In the genomic region with DNA sequence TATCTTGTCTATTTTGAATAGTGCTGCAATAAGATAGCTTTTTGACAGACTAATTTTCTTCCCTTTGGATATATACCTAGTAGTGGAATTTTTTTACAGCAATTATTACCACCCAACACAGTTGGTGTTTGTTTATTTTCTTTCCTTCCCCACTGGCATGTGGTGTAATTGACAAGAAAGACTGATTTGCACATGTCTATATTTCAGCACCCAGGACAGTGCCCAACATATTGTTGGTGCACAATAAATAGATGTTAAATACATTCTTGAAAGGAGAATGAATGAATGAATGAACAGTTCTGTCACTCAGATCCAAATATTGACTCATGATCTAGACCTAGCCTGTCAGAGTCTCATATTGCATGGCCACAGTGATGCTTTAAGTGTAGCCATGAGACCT, we compare ENCODE assay signal across 21 cellular contexts.
DNase-seq lines count a peak whose midpoint lies in the region; ATAC-seq, FAIRE-seq and TF ChIP-seq lines count a peak whose summit lies in the region.
"Had no signal": no experiment of that assay in that cellular context is flagged by ENCODE, and none has a peak within 500 bp of the region (broad histone marks: within the 10 kb centered on the region; RNA-seq: fewer than 3 reads in every experiment).

No MANE protein-coding gene starts in this region.

- H3K9me3 ChIP-seq in A549 (no peaks in the 10 kb centered on the region), HEK293 (ENCODE audit: control insufficient read depth, insufficient read depth, low read depth, low read length) (no peaks in the 10 kb centered on the region), adipocyte (ENCODE audit: control insufficient read depth, low read length) (peaks cover 4% of the 10 kb centered on the region)
- no peaks in the 10 kb centered on the region for H3K9me3 ChIP-seq in effector memory CD4-positive, alpha-beta T cell (ENCODE audit: control insufficient read depth, low read length)

- POLR2A ChIA-PET in A549 (lab: Yijun Ruan, JAX) (no interaction called here), HEK293 (lab: Yijun Ruan, JAX) (no interaction called here)

- H3K27me3 Mint-ChIP-seq in natural killer cell treated with Interleukin-12 subunit alpha and Interleukin-12 subunit beta and Interleukin-15 and Interleukin-18, amount 100 ng/mL, for 72 hours = no peaks in the 10 kb centered on the region
- H3K27me3 Mint-ChIP-seq: stimulated activated naive CD8-positive, alpha-beta T cell treated with anti-CD3 and anti-CD28 coated beads, Interleukin-15, amount 100 ng/mL, for 72 hours had no signal

- no peak for TF ChIP-seq POLR2A in A549 (IDR thresholded peaks at IDR 0.05; ENCODE audit: low read length)

- no peak for TF ChIP-seq CTCF in A549 (IDR thresholded peaks at IDR 0.05)
- TF ChIP-seq CTCF in HEK293 (tag by site-specific recombination; IDR thresholded peaks at IDR 0.05) = no peak
- no peak for TF ChIP-seq CTCF in foreskin keratinocyte (conservative IDR thresholded peaks at IDR 0.05)

- H3K9ac ChIP-seq in adipocyte (ENCODE audit: low read length) = no peak overlapping the region

- peaks cover 18% of the 10 kb centered on the region for H3K9me3 Mint-ChIP-seq in natural killer cell treated with Interleukin-12 subunit alpha and Interleukin-12 subunit beta and Interleukin-15 and Interleukin-18, amount 100 ng/mL, for 72 hours
- H3K9me3 Mint-ChIP-seq: activated T-helper 1 cell treated with anti-CD3 and anti-CD28 coated beads, Interleukin-12 subunit alpha, Interleukin-12 subunit beta, Interleukin-2, Interleukin-4 antibody, amounts not matched to agents 30 ng/mL and 10 ng/mL and 1 ng/mL, durations not matched to agents 14 hours and 24 hours and 36 hours; stimulated activated naive CD8-positive, alpha-beta T cell treated with anti-CD3 and anti-CD28 coated beads, Interleukin-15, amount 100 ng/mL, for 72 hours; T-helper 2 cell treated with Interferon-gamma antibody and Interleukin-4, amounts not matched to agents 5 μg/mL and 100 μg/mL, for 36 hours had no signal

- H3K4me1 Mint-ChIP-seq in natural killer cell treated with Interleukin-12 subunit alpha and Interleukin-12 subunit beta and Interleukin-15 and Interleukin-18, amount 100 ng/mL, for 72 hours (ENCODE audit: low read depth in 2 of 2) = no peaks in the 10 kb centered on the region
- H3K4me1 Mint-ChIP-seq: stimulated activated naive CD8-positive, alpha-beta T cell treated with anti-CD3 and anti-CD28 coated beads, Interleukin-15, amount 100 ng/mL, for 72 hours had no signal

- H3K4me2 ChIP-seq in A549 = no peak overlapping the region

- no peak for TF ChIP-seq RAD21 in A549 (conservative IDR thresholded peaks at IDR 0.05 in 1 of 2, IDR thresholded peaks at IDR 0.05 in 1 of 2)

- FAIRE-seq in A549 (lab: Jason Lieb, UNC) = no peak
- FAIRE-seq: frontal cortex, H54 had no signal

- no peaks in the 10 kb centered on the region for H3K36me3 Mint-ChIP-seq in natural killer cell treated with Interleukin-12 subunit alpha and Interleukin-12 subunit beta and Interleukin-15 and Interleukin-18, amount 100 ng/mL, for 72 hours

- H3K27ac ChIP-seq in A549 (no peak overlapping the region), HEK293 (ENCODE audit: extremely low read depth, low read depth, low read length) (no peak overlapping the region), foreskin keratinocyte (no peak overlapping the region)
- H3K27ac ChIP-seq in effector memory CD4-positive, alpha-beta T cell (ENCODE audit: insufficient read depth, low read length, poor library complexity, severe bottlenecking) = no peak overlapping the region
- H3K27ac ChIP-seq: dorsolateral prefrontal cortex, skin epidermis had no signal

- H3K27ac Mint-ChIP-seq in natural killer cell treated with Interleukin-12 subunit alpha and Interleukin-12 subunit beta and Interleukin-15 and Interleukin-18, amount 100 ng/mL, for 72 hours = no peak overlapping the region
- H3K27ac Mint-ChIP-seq: activated T-helper 1 cell treated with anti-CD3 and anti-CD28 coated beads, Interleukin-12 subunit alpha, Interleukin-12 subunit beta, Interleukin-2, Interleukin-4 antibody, amounts not matched to agents 30 ng/mL and 10 ng/mL and 1 ng/mL, durations not matched to agents 14 hours and 24 hours and 36 hours; stimulated activated naive CD8-positive, alpha-beta T cell treated with anti-CD3 and anti-CD28 coated beads, Interleukin-15, amount 100 ng/mL, for 72 hours; T-helper 2 cell treated with Interferon-gamma antibody and Interleukin-4, amounts not matched to agents 5 μg/mL and 100 μg/mL, for 36 hours had no signal

- ATAC-seq in A549 = no peak
- ATAC-seq in foreskin keratinocyte = peak; percentile 29
- no peak for ATAC-seq in HG03139 (IDR thresholded peaks at IDR 0.05; ENCODE audit: unreplicated experiment)
- ATAC-seq in natural killer cell treated with Interleukin-12 subunit alpha and Interleukin-12 subunit beta and Interleukin-15 and Interleukin-18, amount 100 ng/mL, for 72 hours = no peak
- ATAC-seq: stimulated activated naive CD8-positive, alpha-beta T cell treated with anti-CD3 and anti-CD28 coated beads, Interleukin-15, amount 100 ng/mL, for 72 hours had no signal

- no peak for TF ChIP-seq EP300 in A549 (IDR thresholded peaks at IDR 0.05)

- DNase-seq in A549 (ENCODE audit: low read depth in 1 of 2, low spot score in 1 of 2) = no peak
- peak; percentile 35 for DNase-seq in adipocyte (ENCODE audit: low read depth)
- no peak for DNase-seq in foreskin keratinocyte
- DNase-seq in NCI-H187 treated with DMSO at 0.1 percent for 48 hours (lab: John Stamatoyannopoulos, UW) = no peak
- no peak for DNase-seq in effector memory CD4-positive, alpha-beta T cell
- DNase-seq in natural killer cell treated with Interleukin-12 subunit alpha and Interleukin-12 subunit beta and Interleukin-15 and Interleukin-18, amount 100 ng/mL, for 72 hours (ENCODE audit: low spot score) = no peak
- DNase-seq: AML-193; amniotic stem cell; dorsolateral prefrontal cortex; KG1; NCI-H2029; NCI-H748 treated with DMSO at 0.1 percent for 48 hours; nucleus accumbens; stimulated activated naive CD8-positive, alpha-beta T cell treated with anti-CD3 and anti-CD28 coated beads, Interleukin-15, amount 100 ng/mL, for 72 hours had no signal

- H3K4me3 ChIP-seq in A549 (no peak overlapping the region), HEK293 (ENCODE audit: low read depth, low read length) (no peak overlapping the region), adipocyte (ENCODE audit: low read length) (no peak overlapping the region)
- H3K4me3 ChIP-seq in effector memory CD4-positive, alpha-beta T cell (ENCODE audit: insufficient read depth, low read depth, low read length, poor library complexity, severe bottlenecking) = no peak overlapping the region
- H3K4me3 ChIP-seq: dorsolateral prefrontal cortex, skin epidermis had no signal

- H3K36me3 ChIP-seq in HEK293 (ENCODE audit: control insufficient read depth in 2 of 2, insufficient read depth in 1 of 2, low read length in 2 of 2) (no peaks in the 10 kb centered on the region), adipocyte (ENCODE audit: control insufficient read depth, insufficient read depth, low read length, severe bottlenecking) (no peaks in the 10 kb centered on the region)
- H3K36me3 ChIP-seq in effector memory CD4-positive, alpha-beta T cell (ENCODE audit: control insufficient read depth, insufficient read depth, low read length) = no peaks in the 10 kb centered on the region

- H3K4me1 ChIP-seq in A549 (no peaks in the 10 kb centered on the region), HEK293 (ENCODE audit: control insufficient read depth, insufficient read depth, low read length) (no peaks in the 10 kb centered on the region), adipocyte (ENCODE audit: control insufficient read depth, insufficient read depth, low read length) (no peaks in the 10 kb centered on the region), foreskin keratinocyte (no peaks in the 10 kb centered on the region)
- no peaks in the 10 kb centered on the region for H3K4me1 ChIP-seq in effector memory CD4-positive, alpha-beta T cell (ENCODE audit: control insufficient read depth, insufficient read depth, low read length, poor library complexity, severe bottlenecking)

- H3K27me3 ChIP-seq in adipocyte (replicated peaks; ENCODE audit: control insufficient read depth, insufficient read depth, low read length) (no peaks in the 10 kb centered on the region), foreskin keratinocyte (no peaks in the 10 kb centered on the region)
- no peaks in the 10 kb centered on the region for H3K27me3 ChIP-seq in effector memory CD4-positive, alpha-beta T cell (replicated peaks; ENCODE audit: control insufficient read depth, insufficient read depth, low read length, poor library complexity, severe bottlenecking)

- CTCF ChIA-PET in A549 (lab: Yijun Ruan, JAX) (interaction anchor here (1.0 kb wide), 1 partner anchor 48 kb away, joined by 3 read pairs; no protein-coding TSS in a partner anchor), HEK293 (lab: Yijun Ruan, JAX) (no interaction called here)

- H3K4me3 Mint-ChIP-seq in natural killer cell treated with Interleukin-12 subunit alpha and Interleukin-12 subunit beta and Interleukin-15 and Interleukin-18, amount 100 ng/mL, for 72 hours = no peak overlapping the region
- H3K4me3 Mint-ChIP-seq: activated T-helper 1 cell treated with anti-CD3 and anti-CD28 coated beads, Interleukin-12 subunit alpha, Interleukin-12 subunit beta, Interleukin-2, Interleukin-4 antibody, amounts not matched to agents 30 ng/mL and 10 ng/mL and 1 ng/mL, durations not matched to agents 14 hours and 24 hours and 36 hours; stimulated activated naive CD8-positive, alpha-beta T cell treated with anti-CD3 and anti-CD28 coated beads, Interleukin-15, amount 100 ng/mL, for 72 hours; T-helper 2 cell treated with Interferon-gamma antibody and Interleukin-4, amounts not matched to agents 5 μg/mL and 100 μg/mL, for 36 hours had no signal

TF ChIP-seq in A549, 52 proteins besides CTCF, POLR2A, EP300 and RAD21 (continues in another document):
- TF ChIP-seq CHD2 (IDR thresholded peaks at IDR 0.05; ENCODE audit: low read length, partially characterized antibody) (no peak), EHMT2 (IDR thresholded peaks at IDR 0.05; ENCODE audit: low read depth) (peak; percentile 80; the same call in 1 of the 2 replicates)

TF ChIP-seq in HEK293, 187 proteins besides CTCF, POLR2A, EP300 and RAD21 (continues in another document):
- TF ChIP-seq, protein P1, sequence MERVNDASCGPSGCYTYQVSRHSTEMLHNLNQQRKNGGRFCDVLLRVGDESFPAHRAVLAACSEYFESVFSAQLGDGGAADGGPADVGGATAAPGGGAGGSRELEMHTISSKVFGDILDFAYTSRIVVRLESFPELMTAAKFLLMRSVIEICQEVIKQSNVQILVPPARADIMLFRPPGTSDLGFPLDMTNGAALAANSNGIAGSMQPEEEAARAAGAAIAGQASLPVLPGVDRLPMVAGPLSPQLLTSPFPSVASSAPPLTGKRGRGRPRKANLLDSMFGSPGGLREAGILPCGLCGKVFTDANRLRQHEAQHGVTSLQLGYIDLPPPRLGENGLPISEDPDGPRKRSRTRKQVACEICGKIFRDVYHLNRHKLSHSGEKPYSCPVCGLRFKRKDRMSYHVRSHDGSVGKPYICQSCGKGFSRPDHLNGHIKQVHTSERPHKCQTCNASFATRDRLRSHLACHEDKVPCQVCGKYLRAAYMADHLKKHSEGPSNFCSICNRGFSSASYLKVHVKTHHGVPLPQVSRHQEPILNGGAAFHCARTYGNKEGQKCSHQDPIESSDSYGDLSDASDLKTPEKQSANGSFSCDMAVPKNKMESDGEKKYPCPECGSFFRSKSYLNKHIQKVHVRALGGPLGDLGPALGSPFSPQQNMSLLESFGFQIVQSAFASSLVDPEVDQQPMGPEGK (tag by site-specific recombination; IDR thresholded peaks at IDR 0.05) = no peak
